Comparison of ENCODE assay signal across 2 cellular contexts in genomic region chr12:66071556-66071955, GRCh38.
TF ChIP-seq lines count a peak whose summit lies in the region.

No MANE protein-coding gene starts in this region.

TF ChIP-seq in GM23338, 12 proteins besides CTCF, POLR2A, EP300 and RAD21 (continued from another document):
- TF ChIP-seq REST (IDR thresholded peaks at IDR 0.05; ENCODE audit: unreplicated experiment) (no peak), EZH2phosphoT487 (IDR thresholded peaks at IDR 0.05; ENCODE audit: unreplicated experiment) (no peak), POLR2AphosphoS5 (IDR thresholded peaks at IDR 0.05; ENCODE audit: low read depth) (no peak), JUNB (IDR thresholded peaks at IDR 0.05; ENCODE audit: unreplicated experiment) (no peak), ZNF114 (CRISPR knock-in tag; IDR thresholded peaks at IDR 0.05) (no peak), ETS1 (IDR thresholded peaks at IDR 0.05) (no peak), ZNF462 (CRISPR knock-in tag; IDR thresholded peaks at IDR 0.05) (no peak), EZH2 (IDR thresholded peaks at IDR 0.05; ENCODE audit: low read depth, unreplicated experiment) (no peak), ZNF331 (CRISPR knock-in tag; IDR thresholded peaks at IDR 0.05; ENCODE audit: low read depth) (no peak)

TF ChIP-seq in SK-N-SH treated with all-trans-retinoic acid at 6 μM for 48 hours, 23 proteins besides CTCF, POLR2A, EP300 and RAD21 (continued from another document):
- TF ChIP-seq CSRNP3 (CRISPR knock-in tag; IDR thresholded peaks at IDR 0.05), result no peak
- no peak for TF ChIP-seq ZNF565 (CRISPR knock-in tag; conservative IDR thresholded peaks at IDR 0.05; ENCODE audit: low read depth)
- no peak for TF ChIP-seq ESRRG (CRISPR knock-in tag; IDR thresholded peaks at IDR 0.05)
- TF ChIP-seq CSDC2 (CRISPR knock-in tag; IDR thresholded peaks at IDR 0.05), result no peak
- no peak for TF ChIP-seq ZFP30 (CRISPR knock-in tag; IDR thresholded peaks at IDR 0.05)
- no peak for TF ChIP-seq PATZ1 (CRISPR knock-in tag; IDR thresholded peaks at IDR 0.05; ENCODE audit: borderline replicate concordance)
- no peak for TF ChIP-seq ZNF8 (CRISPR knock-in tag; IDR thresholded peaks at IDR 0.05)
